8 cellular contexts compared by ENCODE assay signal in genomic region chr9:137421838-137422667, GRCh38. TPM values are rescaled to one million over a fixed set of nuclear protein-coding genes. Genes with fewer than 3 reads are reported as not detected.
DNase-seq lines count a peak whose midpoint lies in the region; ATAC-seq and TF ChIP-seq lines count a peak whose summit lies in the region.

No MANE protein-coding gene starts in this region.

- H3K27ac Mint-ChIP-seq in endodermal cell = peak overlapping the region; percentile 72
- H3K27ac Mint-ChIP-seq in osteocyte (ENCODE audit: unreplicated experiment) = peak overlapping the region; percentile 40

- H3K27me3 ChIP-seq in OCI-LY1 (ENCODE audit: insufficient read depth, low read length) (peaks cover 5% of the 10 kb centered on the region; the same call in 1 of the 2 replicates), endodermal cell (ENCODE audit: control insufficient read depth, insufficient read depth, low read length, poor library complexity, severe bottlenecking) (no peaks in the 10 kb centered on the region)

- H3K4me1 ChIP-seq in OCI-LY1 (ENCODE audit: insufficient read depth, low read length, severe bottlenecking) = peaks cover 30% of the 10 kb centered on the region
- no peaks in the 10 kb centered on the region for H3K4me1 ChIP-seq in endodermal cell (ENCODE audit: control insufficient read depth, insufficient read depth, low read length)

- no peaks in the 10 kb centered on the region for H3K9me2 ChIP-seq in OCI-LY1 (ENCODE audit: low read depth, low read length)

- H2AFZ ChIP-seq in OCI-LY1 (ENCODE audit: low read length) = peak overlapping the region; percentile 15; the same call in 1 of the 2 replicates

- H3K9me3 Mint-ChIP-seq in endodermal cell (no peaks in the 10 kb centered on the region), osteocyte (ENCODE audit: unreplicated experiment) (no peaks in the 10 kb centered on the region)

- H3K4me3 ChIP-seq in OCI-LY1 (ENCODE audit: low read depth, low read length, poor library complexity, severe bottlenecking) (peak overlapping the region; percentile 87), endodermal cell (ENCODE audit: low read length) (peak overlapping the region; percentile 98)

- ATAC-seq in HG03520 (IDR thresholded peaks at IDR 0.05; ENCODE audit: unreplicated experiment) (no peak), HG03025 (IDR thresholded peaks at IDR 0.05; ENCODE audit: low FRiP score, unreplicated experiment) (no peak), GM19328 (IDR thresholded peaks at IDR 0.05; ENCODE audit: unreplicated experiment) (no peak)

- H3K9ac ChIP-seq in OCI-LY1 (ENCODE audit: low read length) (peak overlapping the region; percentile 78), endodermal cell (ENCODE audit: extremely low read depth, low read length, poor library complexity, severe bottlenecking) (peak overlapping the region; percentile 69)

- H3K36me3 Mint-ChIP-seq in endodermal cell (ENCODE audit: low read depth) (peaks cover 2% of the 10 kb centered on the region), osteocyte (ENCODE audit: unreplicated experiment) (peaks cover 2% of the 10 kb centered on the region)

- H3K36me3 ChIP-seq in OCI-LY1 (ENCODE audit: insufficient read depth, low read length) (no peaks in the 10 kb centered on the region), endodermal cell (ENCODE audit: control insufficient read depth, insufficient read depth, low read length) (peaks cover 6% of the 10 kb centered on the region)

- H3K4me3 Mint-ChIP-seq in endodermal cell (peak overlapping the region; percentile 76), osteocyte (ENCODE audit: unreplicated experiment) (peak overlapping the region; percentile 79)

- no peaks in the 10 kb centered on the region for H3F3A ChIP-seq in OCI-LY1 (ENCODE audit: insufficient read depth, low read length)

- H3K9me3 ChIP-seq in OCI-LY1 (ENCODE audit: low read length) (no peaks in the 10 kb centered on the region), endodermal cell (ENCODE audit: control insufficient read depth, low read length) (no peaks in the 10 kb centered on the region)

- DNase-seq in ELR (ENCODE audit: low read depth) (peak; percentile 20), endodermal cell (no peak), osteocyte (ENCODE audit: extremely low spot score, unreplicated experiment) (no peak), glomerular visceral epithelial cell (ENCODE audit: extremely low spot score) (no peak)

- H3K4me1 Mint-ChIP-seq in endodermal cell (peaks cover 4% of the 10 kb centered on the region), osteocyte (ENCODE audit: unreplicated experiment) (peaks cover 17% of the 10 kb centered on the region)

- WGBS in endodermal cell (ENCODE audit: insufficient coverage in 1 of 2, insufficient read length in 1 of 2), 2 experiments = 8 to 16% methylated on average over 9 to 12 of the region's 12 CpGs

- H3K79me2 ChIP-seq in OCI-LY1 (ENCODE audit: insufficient read depth, low read length) = no peaks in the 10 kb centered on the region

- H4K20me1 ChIP-seq in OCI-LY1 (ENCODE audit: insufficient read depth, low read length) = no peaks in the 10 kb centered on the region

- peak overlapping the region; percentile 93 for H3K4me2 ChIP-seq in OCI-LY1 (ENCODE audit: low read length)

- H3K27ac ChIP-seq in OCI-LY1 (ENCODE audit: low read depth, low read length, poor library complexity, severe bottlenecking) (no peak overlapping the region), endodermal cell (ENCODE audit: low read depth, low read length) (no peak overlapping the region)

- TF ChIP-seq CTCF in OCI-LY1 (IDR thresholded peaks at IDR 0.05; ENCODE audit: low read length) (no peak), endodermal cell (conservative IDR thresholded peaks at IDR 0.05) (no peak), osteocyte (IDR thresholded peaks at IDR 0.05) (no peak)

- peaks cover 8% of the 10 kb centered on the region for H3K27me3 Mint-ChIP-seq in endodermal cell (ENCODE audit: insufficient read depth)
- H3K27me3 Mint-ChIP-seq in osteocyte (ENCODE audit: unreplicated experiment) = no peaks in the 10 kb centered on the region

RNA-seq across cellular contexts. Expression of gene EXD3, which starts 0.9 kb away (rescaled TPM):
- total RNA-seq in endodermal cell (10 to 100 TPM; 15.5 to 31.0 TPM), osteocyte (20.0 and 21.5 TPM in 2 replicates)
- 25.5 TPM for polyA plus RNA-seq in endodermal cell (2013, experiment 1 of 2)
- polyA plus RNA-seq in endodermal cell (2013, experiment 2 of 2) = 25.1 TPM

RNA-seq across cellular contexts. Expression of gene NOXA1, which starts 1.1 kb away (rescaled TPM):
- 1 to 10 TPM; 5.0 to 5.9 TPM for total RNA-seq in endodermal cell
- 1.9 TPM for polyA plus RNA-seq in endodermal cell (2013, experiment 1 of 2)
- 1.2 TPM for polyA plus RNA-seq in endodermal cell (2013, experiment 2 of 2)
- total RNA-seq in osteocyte = 1.0 and 1.5 TPM in 2 replicates

RNA-seq across cellular contexts. Expression of gene ENTPD8, which starts 19.1 kb away (rescaled TPM):
- total RNA-seq in endodermal cell (under 1 TPM; 0.33 to 0.75 TPM), osteocyte (0.16 and 0.24 TPM in 2 replicates)
- polyA plus RNA-seq in endodermal cell (2013, experiment 1 of 2) = 0.25 TPM
- 0.17 TPM for polyA plus RNA-seq in endodermal cell (2013, experiment 2 of 2)

RNA-seq across cellular contexts. Expression of gene NSMF, which starts 37.1 kb away (rescaled TPM):
- total RNA-seq in endodermal cell (10 to 100 TPM; 58.9 to 66.0 TPM), osteocyte (93.1 and 103 TPM in 2 replicates)
- 83.1 TPM for polyA plus RNA-seq in endodermal cell (2013, experiment 1 of 2)
- polyA plus RNA-seq in endodermal cell (2013, experiment 2 of 2) = 72.7 TPM
